8 cellular contexts compared by ENCODE assay signal in the genomic region with DNA sequence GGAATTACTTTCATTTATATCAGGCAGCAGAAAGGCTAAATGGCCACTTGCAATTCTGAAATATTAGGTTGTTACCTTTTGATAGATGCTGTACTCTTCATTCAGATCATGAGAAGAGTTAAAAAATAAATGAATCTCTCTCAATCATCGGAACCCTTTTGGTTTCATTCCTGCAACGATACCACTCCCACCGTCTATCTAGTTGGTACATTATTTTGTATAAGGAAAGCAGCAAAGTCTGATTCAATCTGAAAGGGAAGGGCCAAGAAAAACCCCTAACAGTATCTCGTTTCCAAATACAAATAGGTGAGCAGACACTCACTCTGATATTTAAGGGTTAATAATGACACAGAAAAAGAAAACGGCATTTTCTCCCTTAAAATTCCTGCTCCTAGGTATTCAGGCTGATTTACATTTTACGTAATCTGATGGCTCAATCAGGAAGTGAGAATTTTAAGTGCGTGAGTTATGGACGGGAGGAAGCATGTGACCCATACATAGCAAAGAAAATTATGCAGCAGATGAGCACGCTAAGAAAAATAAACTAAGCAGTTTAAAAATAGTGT.
A peak's percentile ranks its signal among the peaks of the same experiment; 100 is the strongest.
DNase-seq lines count a peak whose midpoint lies in the region; ATAC-seq and TF ChIP-seq lines count a peak whose summit lies in the region.

No MANE protein-coding gene starts in this region.

- H2AK9ac ChIP-seq in IMR-90 (replicated peaks; ENCODE audit: low read depth, low read length, poor library complexity), result no peak overlapping the region

- peak overlapping the region; percentile 94 for H3K18ac ChIP-seq in IMR-90 (ENCODE audit: low read depth, low read length)

- H3K4me2 ChIP-seq in IMR-90 (ENCODE audit: low read depth, low read length), result peak overlapping the region; percentile 87

- H4K5ac ChIP-seq in IMR-90 (ENCODE audit: low read depth, low read length), result peak overlapping the region; percentile 84; the same call in 1 of the 2 replicates

- H2BK20ac ChIP-seq in IMR-90 (ENCODE audit: low read depth, low read length), result peak overlapping the region; percentile 80; the same call in 1 of the 2 replicates

- H3K36me3 Mint-ChIP-seq in activated naive CD8-positive, alpha-beta T cell treated with anti-CD3 and anti-CD28 coated beads, Interleukin-2, amount 10 ng/mL, durations not matched to agents 7 days and 5 days, result peaks cover 59% of the 10 kb centered on the region
- no peaks in the 10 kb centered on the region for H3K36me3 Mint-ChIP-seq in immature natural killer cell

- POLR2A ChIA-PET in IMR-90 (lab: Charles Lee; ENCODE audit: unreplicated experiment), result no interaction called here
- POLR2A ChIA-PET in activated naive CD8-positive, alpha-beta T cell treated with anti-CD3 and anti-CD28 coated beads, Interleukin-2, amount 10 ng/mL, durations not matched to agents 7 days and 5 days (lab: Charles Lee), result no interaction called here

- in situ Hi-C loops in IMR-90 (cut with MboI; ENCODE audit: low sequenced_read_pairs), result no loop called here

- no peak overlapping the region for H2AFZ ChIP-seq in IMR-90 (replicated peaks; ENCODE audit: low read length, poor library complexity)

- H3K27ac Mint-ChIP-seq in activated naive CD8-positive, alpha-beta T cell treated with anti-CD3 and anti-CD28 coated beads, Interleukin-2, amount 10 ng/mL, durations not matched to agents 7 days and 5 days, result peak overlapping the region; percentile 84
- peak overlapping the region; percentile 76 to 93 (median 86) for H3K27ac Mint-ChIP-seq in immature natural killer cell

- no TSS peak for BruUV-seq in IMR-90 (replicated peaks; lab: Mats Ljungman, UMichigan)

- H3K9me3 Mint-ChIP-seq in activated naive CD8-positive, alpha-beta T cell treated with anti-CD3 and anti-CD28 coated beads, Interleukin-2, amount 10 ng/mL, durations not matched to agents 7 days and 5 days, result no peaks in the 10 kb centered on the region
- H3K9me3 Mint-ChIP-seq in immature natural killer cell, result no peaks in the 10 kb centered on the region

- H3K56ac ChIP-seq in IMR-90 (ENCODE audit: extremely low read depth, insufficient read depth, low read length), result peak overlapping the region; percentile 86

- peak overlapping the region; percentile 39 for H3K14ac ChIP-seq in IMR-90 (replicated peaks; ENCODE audit: low read depth, low read length)

- H3K27ac ChIP-seq in IMR-90 (ENCODE audit: insufficient read depth, low read length), result peak overlapping the region; percentile 91
- H3K27ac ChIP-seq in stomach smooth muscle (ENCODE audit: low read length), result no peak overlapping the region

- no peaks in the 10 kb centered on the region for H4K20me1 ChIP-seq in IMR-90 (ENCODE audit: insufficient read depth, low read length)

- H2AK5ac ChIP-seq in IMR-90 (ENCODE audit: low read depth, low read length), result peak overlapping the region; percentile 20

- H3K9ac ChIP-seq in IMR-90 (ENCODE audit: low read depth, low read length) (peak overlapping the region; percentile 88), stomach smooth muscle (ENCODE audit: low read length in 2 of 2) (peak overlapping the region; percentile 30 to 46)

- dilution Hi-C loops in IMR-90 (cut with HindIII; ENCODE audit: low sequenced_read_pairs, unreplicated experiment), result no loop called here

- no peak for TF ChIP-seq CTCF in BE2C (IDR thresholded peaks at IDR 0.05; ENCODE audit: low read depth, low read length)
- no peak for TF ChIP-seq CTCF in IMR-90 (conservative IDR thresholded peaks at IDR 0.05; ENCODE audit: low read depth, low read length)

- H4K8ac ChIP-seq in IMR-90 (ENCODE audit: low read depth in 2 of 2, low read length in 2 of 2), result peak overlapping the region; percentile 30 to 93; a peak in 3 of 4 replicates

- H4K91ac ChIP-seq in IMR-90 (ENCODE audit: insufficient read depth, low read depth, low read length), result peak overlapping the region; percentile 57

- peaks cover 6% of the 10 kb centered on the region for H3K9me1 ChIP-seq in IMR-90 (ENCODE audit: insufficient read depth, low read length)

- H3K4me3 ChIP-seq in BE2C (ENCODE audit: low read depth, low read length) (peak overlapping the region; percentile 28), IMR-90 (ENCODE audit: insufficient read depth, low read depth, low read length) (peak overlapping the region; percentile 45; the same call in 1 of the 2 replicates), stomach smooth muscle (ENCODE audit: low read length in 2 of 2) (peak overlapping the region; percentile 57 to 59)

- H3K4me3 Mint-ChIP-seq in activated naive CD8-positive, alpha-beta T cell treated with anti-CD3 and anti-CD28 coated beads, Interleukin-2, amount 10 ng/mL, durations not matched to agents 7 days and 5 days, result peak overlapping the region; percentile 80
- H3K4me3 Mint-ChIP-seq in immature natural killer cell, result peak overlapping the region; percentile 78 to 90 (median 82)

- WGBS in IMR-90 (ENCODE audit: extremely low coverage in 2 of 2, insufficient read length in 1 of 2), 2 experiments, result no CpG with 5 or more reads among the region's 9 CpGs

- DNase-seq in BE2C, result no peak
- DNase-seq in IMR-90, result peak; percentile 97
- no peak for DNase-seq in activated naive CD8-positive, alpha-beta T cell treated with anti-CD3 and anti-CD28 coated beads, Interleukin-2, amount 10 ng/mL, durations not matched to agents 7 days and 5 days
- DNase-seq in immature natural killer cell, result peak; percentile 32 to 51 (median 46)
- no peak for DNase-seq in activated gamma-delta T cell (lab: John Stamatoyannopoulos, UW)

- H3K4me1 ChIP-seq in BE2C, result peaks cover 7% of the 10 kb centered on the region; the same call in 1 of the 2 replicates
- H3K4me1 ChIP-seq in IMR-90 (ENCODE audit: control insufficient read depth, insufficient read depth, low read length), result peaks cover 14% of the 10 kb centered on the region
- peaks cover 2% of the 10 kb centered on the region for H3K4me1 ChIP-seq in stomach smooth muscle (ENCODE audit: control insufficient read depth, insufficient read depth, low read length)

- peak overlapping the region; percentile 25; the same call in 2 of the 3 replicates for H2BK15ac ChIP-seq in IMR-90 (ENCODE audit: low read depth, low read length)

- H3K79me1 ChIP-seq in IMR-90 (ENCODE audit: low read depth in 1 of 2, low read length in 2 of 2), result peaks cover 18 to 37% of the 10 kb centered on the region in 2 experiments

- H3K27me3 ChIP-seq in BE2C, result no peaks in the 10 kb centered on the region
- no peaks in the 10 kb centered on the region for H3K27me3 ChIP-seq in IMR-90 (ENCODE audit: control insufficient read depth, insufficient read depth, low read length)
- no peaks in the 10 kb centered on the region for H3K27me3 ChIP-seq in stomach smooth muscle (ENCODE audit: control insufficient read depth in 1 of 2, insufficient read depth in 2 of 2, low read length in 2 of 2)

- peak; percentile 52 for ATAC-seq in IMR-90 (ENCODE audit: low read depth)
- peak; percentile 41 for ATAC-seq in activated naive CD8-positive, alpha-beta T cell treated with anti-CD3 and anti-CD28 coated beads, Interleukin-2, amount 10 ng/mL, durations not matched to agents 7 days and 5 days (ENCODE audit: low read depth)
- no peak for ATAC-seq in GM18505 (IDR thresholded peaks at IDR 0.05; ENCODE audit: unreplicated experiment)
- no peak for ATAC-seq in HG03175 (IDR thresholded peaks at IDR 0.05; ENCODE audit: unreplicated experiment)

- TF ChIP-seq RAD21 in IMR-90 (IDR thresholded peaks at IDR 0.05; ENCODE audit: low read length), result no peak

- TF ChIP-seq POLR2A in IMR-90 (IDR thresholded peaks at IDR 0.05; ENCODE audit: low read depth, low read length), result no peak
- TF ChIP-seq POLR2A in GM18505 (IDR thresholded peaks at IDR 0.05; ENCODE audit: borderline replicate concordance, extremely low read depth, insufficient read depth, insufficient read length), result no peak

- H3K4ac ChIP-seq in IMR-90 (ENCODE audit: low read depth, low read length), result peak overlapping the region; percentile 70; the same call in 1 of the 2 replicates

- intact Hi-C loops in IMR-90 (cut with micrococcal nuclease), result loop anchor here (1.0 kb wide), 2 partner anchors 17 to 30 kb away; no protein-coding TSS in a partner anchor

- H2BK5ac ChIP-seq in IMR-90 (ENCODE audit: low read depth, low read length, poor library complexity, severe bottlenecking), result peak overlapping the region; percentile 90

- no peaks in the 10 kb centered on the region for H3K27me3 Mint-ChIP-seq in activated naive CD8-positive, alpha-beta T cell treated with anti-CD3 and anti-CD28 coated beads, Interleukin-2, amount 10 ng/mL, durations not matched to agents 7 days and 5 days
- H3K27me3 Mint-ChIP-seq in immature natural killer cell (ENCODE audit: low read depth in 3 of 3), result peaks cover 2 to 24% (median 21%) of the 10 kb centered on the region in 3 donors

- H2BK120ac ChIP-seq in IMR-90 (ENCODE audit: low read depth, low read length), result peak overlapping the region; percentile 86

- no peaks in the 10 kb centered on the region; the same call in 1 of the 2 replicates for H3K36me3 ChIP-seq in BE2C
- peaks cover 4% of the 10 kb centered on the region; the same call in 1 of the 2 replicates for H3K36me3 ChIP-seq in IMR-90 (ENCODE audit: control insufficient read depth, insufficient read depth, low read length)
- H3K36me3 ChIP-seq in stomach smooth muscle (ENCODE audit: control insufficient read depth in 2 of 2, insufficient read depth in 2 of 2, low read length in 2 of 2), result peaks cover 0 to 4% of the 10 kb centered on the region in 2 donors

- CTCF ChIA-PET in IMR-90 (lab: Yijun Ruan, JAX), result no interaction called here

- peak overlapping the region; percentile 75; the same call in 1 of the 2 replicates for H3K23ac ChIP-seq in IMR-90 (ENCODE audit: low read depth, low read length)

- H3K4me1 Mint-ChIP-seq in activated naive CD8-positive, alpha-beta T cell treated with anti-CD3 and anti-CD28 coated beads, Interleukin-2, amount 10 ng/mL, durations not matched to agents 7 days and 5 days, result peaks cover 77% of the 10 kb centered on the region
- peaks cover 69 to 96% of the 10 kb centered on the region in 2 donors for H3K4me1 Mint-ChIP-seq in immature natural killer cell

- H3K9me3 ChIP-seq in BE2C, result no peaks in the 10 kb centered on the region
- no peaks in the 10 kb centered on the region for H3K9me3 ChIP-seq in IMR-90 (ENCODE audit: control insufficient read depth, insufficient read depth, low read length)
- no peaks in the 10 kb centered on the region for H3K9me3 ChIP-seq in stomach smooth muscle (ENCODE audit: control insufficient read depth in 2 of 2, low read length in 2 of 2)

TF ChIP-seq in IMR-90, 13 proteins besides CTCF, POLR2A, EP300 and RAD21 (continues in another document):
- peak; percentile 44; the same call in 1 of the 2 replicates for TF ChIP-seq FOS (IDR thresholded peaks at IDR 0.05; ENCODE audit: low read depth, low read length)
- no peak for TF ChIP-seq RFX5 (IDR thresholded peaks at IDR 0.05; ENCODE audit: low read depth, low read length)
- TF ChIP-seq SMC3 (IDR thresholded peaks at IDR 0.05; ENCODE audit: low read depth, low read length), result no peak
- peak; percentile 85 for TF ChIP-seq USF2 (IDR thresholded peaks at IDR 0.05; ENCODE audit: low read depth, low read length)

Comparison
In these comparisons a context has a peak if more than half of its experiments do, and no peak if none do; other contexts are left out.
1. DNase-seq: peak in IMR-90 (single experiment) and immature natural killer cell (3 of 3); none in BE2C (single experiment), activated naive CD8-positive, alpha-beta T cell treated with anti-CD3 and anti-CD28 coated beads, Interleukin-2, amount 10 ng/mL, durations not matched to agents 7 days and 5 days (single experiment) and activated gamma-delta T cell (single experiment).
2. ATAC-seq: peak in IMR-90 (single experiment) and activated naive CD8-positive, alpha-beta T cell treated with anti-CD3 and anti-CD28 coated beads, Interleukin-2, amount 10 ng/mL, durations not matched to agents 7 days and 5 days (single experiment); none in GM18505 (single experiment) and HG03175 (single experiment).
3. Peak in every context shown above with its lines, with median percentiles within 50 percentile points of each other: H3K4me3 ChIP-seq.